ENCODE assay signal across 15 cellular contexts in genomic region chr9:77834898-77835505, GRCh38.
"Had no signal": no experiment of that assay in that cellular context is flagged by ENCODE, and none has a peak within 500 bp of the region (broad histone marks: within the 10 kb centered on the region; RNA-seq: fewer than 3 reads in every experiment).

No MANE protein-coding gene starts in this region.

- H3K9me3 ChIP-seq: adrenal gland, body of pancreas, lower lobe of right lung, upper lobe of left lung had no signal

- H3K27me3 ChIP-seq: adrenal gland, body of pancreas, upper lobe of left lung had no signal

- H3K27ac ChIP-seq: adrenal gland, body of pancreas, epithelial cell of prostate, lower lobe of right lung, upper lobe of left lung had no signal

- H3K36me3 ChIP-seq: adrenal gland, lower lobe of right lung, upper lobe of left lung had no signal

- H3K4me1 ChIP-seq: body of pancreas had no signal

- DNase-seq: activated CD4-positive, alpha-beta T cell treated with anti-CD3 and anti-CD28 coated beads, Interleukin-2, amount 10 ng/mL, durations not matched to agents 24 days and 14 days; activated CD8-positive, alpha-beta memory T cell treated with anti-CD3 and anti-CD28 coated beads for 24 hours; activated naive CD4-positive, alpha-beta T cell treated with anti-CD3 and anti-CD28 coated beads for 36 hours; adrenal gland; body of pancreas; central memory CD4-positive, alpha-beta T cell; effector memory CD8-positive, alpha-beta T cell; glutamatergic neuron; lower lobe of right lung; naive thymus-derived CD8-positive, alpha-beta T cell; nucleus accumbens; right cardiac atrium; T-helper 1 cell; upper lobe of left lung had no signal

- H3K4me3 ChIP-seq: adrenal gland, body of pancreas, lower lobe of right lung, upper lobe of left lung had no signal
